ENCODE assay signal across 24 cellular contexts in the genomic region with DNA sequence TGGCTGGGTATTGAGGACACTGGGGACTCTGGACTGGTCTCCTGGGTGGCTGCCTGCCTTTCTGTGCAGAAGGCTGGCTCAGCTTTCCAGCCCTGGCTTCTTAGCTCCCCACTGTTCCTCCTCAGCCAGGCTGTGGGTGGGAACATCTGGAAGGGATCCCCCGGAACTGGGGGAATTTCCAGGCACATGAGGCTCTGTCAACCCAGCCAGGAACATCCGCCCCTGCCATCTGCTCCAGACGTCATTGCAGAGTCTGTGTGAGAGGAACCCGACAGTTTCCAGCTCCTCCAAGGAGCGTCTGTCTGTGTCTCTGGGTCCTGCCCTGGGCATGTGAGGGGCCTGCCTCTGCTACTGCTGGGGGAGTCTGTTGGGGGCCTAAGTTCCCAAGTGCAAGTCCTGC. TPM values are rescaled to one million over a fixed set of nuclear protein-coding genes. Genes with fewer than 3 reads are reported as not detected.
"Had no signal": no experiment of that assay in that cellular context is flagged by ENCODE, and none has a peak within 500 bp of the region (broad histone marks: within the 10 kb centered on the region; RNA-seq: fewer than 3 reads in every experiment).

No MANE protein-coding gene starts in this region.

- DNase-seq: activated CD4-positive, alpha-beta T cell treated with anti-CD3 and anti-CD28 coated beads, Interleukin-2, amount 10 ng/mL, durations not matched to agents 24 days and 14 days; activated CD8-positive, alpha-beta memory T cell treated with anti-CD3 and anti-CD28 coated beads, Interleukin-2, amount 10 ng/mL, durations not matched to agents 7 days and 5 days; activated CD8-positive, alpha-beta T cell treated with anti-CD3 and anti-CD28 coated beads for 36 hours; activated gamma-delta T cell; activated naive CD4-positive, alpha-beta T cell treated with anti-CD3 and anti-CD28 coated beads, Interleukin-2, amount 50 U/mL, for 16 hours; activated naive CD8-positive, alpha-beta T cell treated with anti-CD3 and anti-CD28 coated beads, Interleukin-2, amount 50 U/mL, for 24 hours; body of pancreas; effector CD4-positive, alpha-beta T cell; glutamatergic neuron; hippocampal formation; left cardiac atrium; stimulated activated CD4-positive, alpha-beta T cell treated with anti-CD3 and anti-CD28 coated beads, Interleukin-4, amount 100 ng/mL, for 1 hour; stimulated activated naive CD4-positive, alpha-beta T cell; upper lobe of left lung had no signal

- H3K4me3 Mint-ChIP-seq: activated CD4-positive, alpha-beta T cell treated with anti-CD3 and anti-CD28 coated beads, Interleukin-2, amount 10 ng/mL, durations not matched to agents 24 days and 14 days; activated CD8-positive, alpha-beta memory T cell treated with anti-CD3 and anti-CD28 coated beads, Interleukin-2, amount 10 ng/mL, durations not matched to agents 7 days and 5 days; activated CD8-positive, alpha-beta T cell treated with anti-CD3 and anti-CD28 coated beads for 36 hours; activated naive CD8-positive, alpha-beta T cell treated with anti-CD3 and anti-CD28 coated beads, Interleukin-2, amount 50 U/mL, for 24 hours; activated T-helper 1 cell treated with anti-CD3 and anti-CD28 coated beads, Interleukin-12 subunit alpha, Interleukin-12 subunit beta, Interleukin-2, Interleukin-4 antibody, amounts not matched to agents 30 ng/mL and 10 ng/mL and 1 ng/mL, durations not matched to agents 14 hours and 24 hours and 36 hours; nephron had no signal

- H3K27ac Mint-ChIP-seq: activated CD4-positive, alpha-beta T cell treated with anti-CD3 and anti-CD28 coated beads, Interleukin-2, amount 10 ng/mL, durations not matched to agents 24 days and 14 days; activated CD8-positive, alpha-beta memory T cell treated with anti-CD3 and anti-CD28 coated beads, Interleukin-2, amount 10 ng/mL, durations not matched to agents 7 days and 5 days; activated CD8-positive, alpha-beta T cell treated with anti-CD3 and anti-CD28 coated beads for 36 hours; activated naive CD8-positive, alpha-beta T cell treated with anti-CD3 and anti-CD28 coated beads, Interleukin-2, amount 50 U/mL, for 24 hours; activated T-helper 1 cell treated with anti-CD3 and anti-CD28 coated beads, Interleukin-12 subunit alpha, Interleukin-12 subunit beta, Interleukin-2, Interleukin-4 antibody, amounts not matched to agents 30 ng/mL and 10 ng/mL and 1 ng/mL, durations not matched to agents 14 hours and 24 hours and 36 hours; nephron had no signal

- H3K4me1 Mint-ChIP-seq: activated CD4-positive, alpha-beta T cell treated with anti-CD3 and anti-CD28 coated beads, Interleukin-2, amount 10 ng/mL, durations not matched to agents 24 days and 14 days; activated CD8-positive, alpha-beta memory T cell treated with anti-CD3 and anti-CD28 coated beads, Interleukin-2, amount 10 ng/mL, durations not matched to agents 7 days and 5 days; activated naive CD8-positive, alpha-beta T cell treated with anti-CD3 and anti-CD28 coated beads, Interleukin-2, amount 50 U/mL, for 24 hours; nephron had no signal

- H3K9me3 Mint-ChIP-seq: activated CD4-positive, alpha-beta T cell treated with anti-CD3 and anti-CD28 coated beads, Interleukin-2, amount 10 ng/mL, durations not matched to agents 24 days and 14 days; activated CD8-positive, alpha-beta T cell treated with anti-CD3 and anti-CD28 coated beads for 36 hours; activated naive CD8-positive, alpha-beta T cell treated with anti-CD3 and anti-CD28 coated beads, Interleukin-2, amount 50 U/mL, for 24 hours; activated T-helper 1 cell treated with anti-CD3 and anti-CD28 coated beads, Interleukin-12 subunit alpha, Interleukin-12 subunit beta, Interleukin-2, Interleukin-4 antibody, amounts not matched to agents 30 ng/mL and 10 ng/mL and 1 ng/mL, durations not matched to agents 14 hours and 24 hours and 36 hours; nephron had no signal

- H3K36me3 ChIP-seq: cardiac muscle cell, upper lobe of left lung had no signal

- H3K27ac ChIP-seq: body of pancreas, cardiac muscle cell, upper lobe of left lung had no signal

- H3K4me3 ChIP-seq: body of pancreas, cardiac muscle cell, upper lobe of left lung had no signal

- H3K27me3 ChIP-seq: body of pancreas, upper lobe of left lung had no signal

- H3K36me3 Mint-ChIP-seq: activated CD8-positive, alpha-beta memory T cell treated with anti-CD3 and anti-CD28 coated beads, Interleukin-2, amount 10 ng/mL, durations not matched to agents 7 days and 5 days had no signal

- H3K4me1 ChIP-seq: upper lobe of left lung had no signal

- H3K9me3 ChIP-seq: body of pancreas, upper lobe of left lung had no signal

- ATAC-seq: activated CD4-positive, CD25-positive, alpha-beta regulatory T cell treated with anti-CD3 and anti-CD28 coated beads, Interleukin-2, amount 50 U/mL, for 24 hours; activated CD8-positive, alpha-beta memory T cell treated with anti-CD3 and anti-CD28 coated beads, Interleukin-2, amount 10 ng/mL, durations not matched to agents 7 days and 5 days; activated CD8-positive, alpha-beta T cell treated with anti-CD3 and anti-CD28 coated beads for 36 hours; activated naive CD8-positive, alpha-beta T cell treated with anti-CD3 and anti-CD28 coated beads, Interleukin-2, amount 50 U/mL, for 24 hours; body of pancreas had no signal

RNA-seq across cellular contexts. Expression of gene CRHR1, which starts 36.2 kb away (rescaled TPM):
- total RNA-seq: activated CD4-positive, alpha-beta T cell treated with anti-CD3 and anti-CD28 coated beads, Interleukin-2, amount 10 ng/mL, durations not matched to agents 24 days and 14 days; activated CD8-positive, alpha-beta memory T cell treated with anti-CD3 and anti-CD28 coated beads, Interleukin-2, amount 10 ng/mL, durations not matched to agents 7 days and 5 days; activated CD8-positive, alpha-beta T cell treated with anti-CD3 and anti-CD28 coated beads for 36 hours; activated T-helper 1 cell treated with anti-CD3 and anti-CD28 coated beads, Interleukin-12 subunit alpha, Interleukin-12 subunit beta, Interleukin-2, Interleukin-4 antibody, amounts not matched to agents 30 ng/mL and 10 ng/mL and 1 ng/mL, durations not matched to agents 14 hours and 24 hours and 36 hours; body of pancreas; chondrocyte; left cardiac atrium; liver; mononuclear cell; myocyte; renal cortical epithelial cell; T-helper 2 cell treated with Interferon-gamma antibody and Interleukin-4, amounts not matched to agents 100 ng/mL and 5 ng/mL, for 36 hours; upper lobe of left lung had no signal
- polyA plus RNA-seq: cardiac muscle cell, liver had no signal
